In the genomic region with DNA sequence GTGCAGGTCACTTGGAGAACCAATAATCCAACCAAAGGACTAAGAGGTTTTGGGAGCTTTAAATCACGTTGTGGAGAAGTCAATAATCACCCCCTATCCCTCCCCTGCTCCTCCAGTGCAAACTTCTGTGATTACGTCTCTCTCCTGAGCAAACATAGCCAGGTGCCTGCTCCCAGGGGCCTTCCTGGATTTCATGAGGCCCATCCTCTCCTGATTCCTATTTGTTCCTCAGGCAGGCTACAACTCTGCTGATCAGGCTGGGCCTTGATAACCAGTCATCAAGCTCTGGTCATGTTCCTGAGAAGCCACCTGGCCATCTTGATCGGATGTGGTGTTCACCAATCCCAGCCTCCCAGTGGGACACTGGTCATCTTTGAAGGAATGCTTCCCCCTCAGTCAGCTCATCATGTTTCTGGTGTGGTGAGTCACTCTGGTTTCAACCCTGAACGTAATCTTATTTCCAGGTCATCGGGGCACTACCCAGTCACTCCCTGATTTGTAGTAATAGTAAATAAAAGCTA, we compare ENCODE assay signal across 12 cellular contexts. TPM values are rescaled to one million over a fixed set of nuclear protein-coding genes. Genes with fewer than 3 reads are reported as not detected.
DNase-seq lines count a peak whose midpoint lies in the region; ATAC-seq lines count a peak whose summit lies in the region.
"Had no signal": no experiment of that assay in that cellular context is flagged by ENCODE, and none has a peak within 500 bp of the region (broad histone marks: within the 10 kb centered on the region; RNA-seq: fewer than 3 reads in every experiment).

No MANE protein-coding gene starts in this region.

- peaks cover 5 to 6% of the 10 kb centered on the region in 2 donors for H3K4me1 ChIP-seq in naive thymus-derived CD4-positive, alpha-beta T cell (ENCODE audit: control insufficient read depth in 2 of 2, insufficient read depth in 2 of 2, low read length in 2 of 2)

- H3K4me1 Mint-ChIP-seq in activated T-helper 17 cell treated with anti-CD3 and anti-CD28 coated beads, Interleukin-2, amount 50 U/mL, for 72 hours: peaks cover 17% of the 10 kb centered on the region
- peaks cover 12 to 22% (median 20%) of the 10 kb centered on the region in 7 donors for H3K4me1 Mint-ChIP-seq in naive thymus-derived CD4-positive, alpha-beta T cell

- CTCF ChIA-PET in naive thymus-derived CD4-positive, alpha-beta T cell (lab: Charles Lee): interaction anchor here (0.7 to 1.0 kb wide), 2 partner anchors 27 to 89 kb away, joined by 3 to 6 read pairs; no protein-coding TSS in a partner anchor

- intact Hi-C loops in naive thymus-derived CD4-positive, alpha-beta T cell (cut with micrococcal nuclease): no loop called here

- H3K27me3 ChIP-seq in naive thymus-derived CD4-positive, alpha-beta T cell (ENCODE audit: control insufficient read depth in 2 of 2, insufficient read depth in 2 of 2, low read length in 2 of 2): no peaks in the 10 kb centered on the region
- H3K27me3 ChIP-seq: uterus had no signal

- no peaks in the 10 kb centered on the region for H3K9me3 ChIP-seq in naive thymus-derived CD4-positive, alpha-beta T cell (ENCODE audit: control insufficient read depth in 2 of 3, low read length in 3 of 3)
- H3K9me3 ChIP-seq: uterus had no signal

- no peaks in the 10 kb centered on the region for H3K36me3 Mint-ChIP-seq in activated T-helper 17 cell treated with anti-CD3 and anti-CD28 coated beads, Interleukin-2, amount 50 U/mL, for 72 hours (ENCODE audit: low read depth)
- peaks cover 0 to 3% (median 0%) of the 10 kb centered on the region in 5 donors for H3K36me3 Mint-ChIP-seq in naive thymus-derived CD4-positive, alpha-beta T cell

- peak; percentile 34 for ATAC-seq in activated T-helper 17 cell treated with anti-CD3 and anti-CD28 coated beads, Interleukin-2, amount 50 U/mL, for 72 hours (replicated peaks)
- no peak for ATAC-seq in GM18498 (IDR thresholded peaks at IDR 0.05; ENCODE audit: unreplicated experiment)
- ATAC-seq in naive thymus-derived CD4-positive, alpha-beta T cell: no peak
- ATAC-seq in GM21576 (IDR thresholded peaks at IDR 0.05; ENCODE audit: unreplicated experiment): no peak
- ATAC-seq: activated CD8-positive, alpha-beta T cell treated with anti-CD3 and anti-CD28 coated beads for 36 hours; left ventricle myocardium superior had no signal

- H3K36me3 ChIP-seq in naive thymus-derived CD4-positive, alpha-beta T cell (ENCODE audit: control insufficient read depth in 2 of 3, insufficient read depth in 3 of 3, low read length in 3 of 3): no peaks in the 10 kb centered on the region
- H3K36me3 ChIP-seq: uterus had no signal

- no peaks in the 10 kb centered on the region for H3K9me3 Mint-ChIP-seq in activated T-helper 17 cell treated with anti-CD3 and anti-CD28 coated beads, Interleukin-2, amount 50 U/mL, for 72 hours
- peaks cover 0 to 5% (median 0%) of the 10 kb centered on the region in 11 donors for H3K9me3 Mint-ChIP-seq in naive thymus-derived CD4-positive, alpha-beta T cell
- H3K9me3 Mint-ChIP-seq: activated CD8-positive, alpha-beta T cell treated with anti-CD3 and anti-CD28 coated beads for 36 hours had no signal

- no peak overlapping the region for H3K27ac ChIP-seq in naive thymus-derived CD4-positive, alpha-beta T cell (ENCODE audit: low read depth, low read length)
- H3K27ac ChIP-seq: uterus had no signal

- H3K4me3 Mint-ChIP-seq in activated T-helper 17 cell treated with anti-CD3 and anti-CD28 coated beads, Interleukin-2, amount 50 U/mL, for 72 hours: no peak overlapping the region
- H3K4me3 Mint-ChIP-seq in naive thymus-derived CD4-positive, alpha-beta T cell: no peak overlapping the region
- H3K4me3 Mint-ChIP-seq: activated CD8-positive, alpha-beta T cell treated with anti-CD3 and anti-CD28 coated beads for 36 hours had no signal

- H3K27ac Mint-ChIP-seq in activated T-helper 17 cell treated with anti-CD3 and anti-CD28 coated beads, Interleukin-2, amount 50 U/mL, for 72 hours: no peak overlapping the region
- H3K27ac Mint-ChIP-seq in naive thymus-derived CD4-positive, alpha-beta T cell: peak overlapping the region in 2 of 9 donors; percentile 36 to 53
- H3K27ac Mint-ChIP-seq: activated CD8-positive, alpha-beta T cell treated with anti-CD3 and anti-CD28 coated beads for 36 hours had no signal

- POLR2A ChIA-PET in naive thymus-derived CD4-positive, alpha-beta T cell (lab: Charles Lee): interaction anchor here (0.5 kb wide), 1 partner anchor 72 kb away, joined by 7 read pairs; no protein-coding TSS in a partner anchor

- H3K27me3 Mint-ChIP-seq in activated T-helper 17 cell treated with anti-CD3 and anti-CD28 coated beads, Interleukin-2, amount 50 U/mL, for 72 hours: no peaks in the 10 kb centered on the region
- H3K27me3 Mint-ChIP-seq in naive thymus-derived CD4-positive, alpha-beta T cell: peaks cover 0 to 21% (median 0%) of the 10 kb centered on the region in 5 donors
- H3K27me3 Mint-ChIP-seq: activated CD8-positive, alpha-beta T cell treated with anti-CD3 and anti-CD28 coated beads for 36 hours had no signal

- DNase-seq in CD1c-positive myeloid dendritic cell (ENCODE audit: extremely low spot score) (peak; percentile 55), M059J (ENCODE audit: low read depth) (peak; percentile 87), left kidney (ENCODE audit: low read depth, low spot score) (peak; percentile 36), NCI-H2227 (lab: John Stamatoyannopoulos, UW; ENCODE audit: unreplicated experiment) (no peak)
- DNase-seq in naive thymus-derived CD4-positive, alpha-beta T cell: no peak
- DNase-seq: activated CD8-positive, alpha-beta T cell treated with anti-CD3 and anti-CD28 coated beads for 36 hours; DMS153; left ventricle myocardium superior; uterus had no signal

- no peak overlapping the region for H3K4me3 ChIP-seq in naive thymus-derived CD4-positive, alpha-beta T cell (ENCODE audit: low read length)
- H3K4me3 ChIP-seq: uterus had no signal

RNA-seq across cellular contexts. Expression of a gene that starts 2.9 kb away (rescaled TPM):
- 3.9 and 11.0 TPM in 2 replicates for total RNA-seq in M059J (2014; rRNA removed; shearing (Covaris generic))
- total RNA-seq in activated T-helper 17 cell treated with anti-CD3 and anti-CD28 coated beads, Interleukin-2, amount 50 U/mL, for 72 hours: 10 to 100 TPM; 12.2 to 15.4 TPM
- 10 to 100 TPM in 4 of 5 experiments, 1 to 10 TPM in 1; 7.3 to 28.8 (median 21.8) TPM for total RNA-seq in naive thymus-derived CD4-positive, alpha-beta T cell
- 1 to 10 TPM in 1 of 2 donors, under 1 TPM in 1; 0.77 to 2.7 TPM for polyA plus RNA-seq in naive thymus-derived CD4-positive, alpha-beta T cell

Comparison
In these comparisons a context has a peak if more than half of its experiments do, and no peak if none do; other contexts are left out.
1. DNase-seq: peak in CD1c-positive myeloid dendritic cell (single experiment), M059J (single experiment) and left kidney (single experiment); none in naive thymus-derived CD4-positive, alpha-beta T cell (0 of 9) and NCI-H2227 (single experiment).